ENCODE assay signal across 13 cellular contexts in the genomic region with DNA sequence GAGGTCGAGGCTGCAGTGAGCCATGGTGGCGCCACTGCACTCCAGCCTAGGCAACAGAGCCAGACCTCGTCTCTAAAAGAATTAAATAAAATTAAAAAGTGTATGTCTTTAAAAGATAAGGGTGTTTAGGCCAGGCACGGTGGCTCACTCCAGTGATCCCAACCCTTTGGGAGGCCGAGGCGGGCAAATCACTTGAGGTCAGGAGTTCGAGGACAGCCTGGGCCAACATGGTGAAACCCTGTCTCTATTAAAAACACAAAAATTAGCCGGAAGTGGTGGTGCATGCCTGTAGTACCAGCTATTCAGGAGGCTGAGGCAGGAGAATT. TPM values are rescaled to one million over a fixed set of nuclear protein-coding genes. Genes with fewer than 3 reads are reported as not detected.
DNase-seq lines count a peak whose midpoint lies in the region; ATAC-seq, FAIRE-seq and TF ChIP-seq lines count a peak whose summit lies in the region.
"Had no signal": no experiment of that assay in that cellular context is flagged by ENCODE, and none has a peak within 500 bp of the region (broad histone marks: within the 10 kb centered on the region; RNA-seq: fewer than 3 reads in every experiment).

No MANE protein-coding gene starts in this region.

- no peaks in the 10 kb centered on the region for H3K79me2 ChIP-seq in Karpas-422 (ENCODE audit: low read length)
- no peaks in the 10 kb centered on the region for H3K79me2 ChIP-seq in parathyroid adenoma

- no peaks in the 10 kb centered on the region for H3K9me2 ChIP-seq in Karpas-422 (replicated peaks; ENCODE audit: insufficient read depth, low read length)

- intact Hi-C loops in body of pancreas (cut with DNase I), result no loop called here

- H3K4me2 ChIP-seq in Karpas-422 (ENCODE audit: low read depth, low read length, poor library complexity, severe bottlenecking) (peak overlapping the region; percentile 72), parathyroid adenoma (ENCODE audit: low read length) (no peak overlapping the region)

- H3K4me1 ChIP-seq in Karpas-422 (ENCODE audit: low read length) (peaks cover 8% of the 10 kb centered on the region; the same call in 1 of the 2 replicates), parathyroid adenoma (no peaks in the 10 kb centered on the region), body of pancreas (peaks cover 9% of the 10 kb centered on the region)
- H3K4me1 ChIP-seq: foreskin keratinocyte had no signal

- ATAC-seq in body of pancreas, result no peak
- ATAC-seq in HG03139 (IDR thresholded peaks at IDR 0.05; ENCODE audit: unreplicated experiment), result no peak

- no peaks in the 10 kb centered on the region for H4K20me1 ChIP-seq in Karpas-422 (ENCODE audit: insufficient read depth, low read depth, low read length)

- H3K27me3 ChIP-seq in Karpas-422 (ENCODE audit: low read length), result no peaks in the 10 kb centered on the region; the same call in 1 of the 2 replicates
- no peaks in the 10 kb centered on the region for H3K27me3 ChIP-seq in parathyroid adenoma (ENCODE audit: control insufficient read depth, insufficient read depth, low read length)
- H3K27me3 ChIP-seq in body of pancreas, result peaks cover 0 to 16% of the 10 kb centered on the region in 2 donors
- H3K27me3 ChIP-seq: ovary had no signal

- TF ChIP-seq POLR2A in body of pancreas (IDR thresholded peaks at IDR 0.05), result no peak

- H3K9ac ChIP-seq in Karpas-422 (ENCODE audit: low read length), result peak overlapping the region; percentile 61
- H3K9ac ChIP-seq in parathyroid adenoma, result no peak overlapping the region

- no peak for DNase-seq in D721Med (ENCODE audit: insufficient read length, low spot score)
- DNase-seq in Karpas-422, result no peak
- DNase-seq in choroid plexus epithelial cell (ENCODE audit: low read depth), result no peak
- no peak for DNase-seq in body of pancreas
- no peak for DNase-seq in UCSD-AML1 (lab: John Stamatoyannopoulos, UW; ENCODE audit: unreplicated experiment)
- DNase-seq in urothelium cell line (ENCODE audit: low spot score), result no peak
- DNase-seq: cortex of kidney, foreskin keratinocyte, kidney glomerular epithelial cell, NCI-H774, ovary had no signal

- H2AFZ ChIP-seq in Karpas-422 (ENCODE audit: low read length) (no peak overlapping the region), parathyroid adenoma (peak overlapping the region; percentile 76)

- H3K4me3 ChIP-seq in Karpas-422 (ENCODE audit: low read length) (peak overlapping the region; percentile 61; the same call in 1 of the 2 replicates), choroid plexus epithelial cell (ENCODE audit: low read depth, low read length) (no peak overlapping the region), parathyroid adenoma (ENCODE audit: low read depth, low read length) (no peak overlapping the region), body of pancreas (peak overlapping the region in 1 of 2 donors; percentile 17)
- H3K4me3 ChIP-seq: ovary had no signal

- FAIRE-seq in D721Med (lab: Jason Lieb, UNC) (no peak), urothelium cell line (lab: Jason Lieb, UNC) (no peak)

- H3K36me3 ChIP-seq in Karpas-422 (ENCODE audit: insufficient read depth, low read length) (no peaks in the 10 kb centered on the region), parathyroid adenoma (ENCODE audit: control insufficient read depth, insufficient read depth, low read length) (no peaks in the 10 kb centered on the region), body of pancreas (replicated peaks in 1 of 2; ENCODE audit: insufficient read depth in 1 of 2, low read depth in 2 of 2) (no peaks in the 10 kb centered on the region)
- H3K36me3 ChIP-seq: ovary had no signal

- no peaks in the 10 kb centered on the region; the same call in 1 of the 2 replicates for H3K9me3 ChIP-seq in Karpas-422 (ENCODE audit: low read length)
- no peaks in the 10 kb centered on the region for H3K9me3 ChIP-seq in parathyroid adenoma (ENCODE audit: control insufficient read depth, low read length)
- H3K9me3 ChIP-seq in body of pancreas, result no peaks in the 10 kb centered on the region
- H3K9me3 ChIP-seq: ovary had no signal

- 27 to 30% methylated on average over 8 of the region's 8 CpGs for WGBS in body of pancreas, 2 donors

- H3K27ac ChIP-seq in Karpas-422 (ENCODE audit: low read length), result no peak overlapping the region
- no peak overlapping the region for H3K27ac ChIP-seq in parathyroid adenoma
- H3K27ac ChIP-seq in body of pancreas, result no peak overlapping the region
- H3K27ac ChIP-seq: foreskin keratinocyte, ovary had no signal

- TF ChIP-seq CTCF in D721Med (IDR thresholded peaks at IDR 0.05; ENCODE audit: insufficient read depth, missing control alignments) (peak; percentile 18), choroid plexus epithelial cell (conservative IDR thresholded peaks at IDR 0.05; ENCODE audit: low read depth, low read length) (peak; percentile 3), parathyroid adenoma (IDR thresholded peaks at IDR 0.05) (no peak), body of pancreas (IDR thresholded peaks at IDR 0.05) (no peak)

RNA-seq across cellular contexts. Expression of a gene that starts 7.5 kb away (rescaled TPM):
- total RNA-seq in Karpas-422 (2014; rRNA removed; shearing (Covaris generic); ENCODE audit: low replicate concordance), result 23.4 and 71.2 TPM in 2 replicates
- total RNA-seq in body of pancreas, result 10 to 100 TPM; 33.9 to 39.2 TPM

RNA-seq across cellular contexts. Expression of a gene that starts 21.1 kb away (rescaled TPM):
- 1.2 and 1.8 TPM in 2 replicates for total RNA-seq in Karpas-422 (2014; rRNA removed; shearing (Covaris generic); ENCODE audit: low replicate concordance)
- total RNA-seq in body of pancreas, result 1 to 10 TPM; 4.9 to 9.3 TPM

RNA-seq across cellular contexts. Expression of a gene that starts 26.5 kb away (rescaled TPM):
- 11.1 and 48.4 TPM in 2 replicates for total RNA-seq in Karpas-422 (2014; rRNA removed; shearing (Covaris generic); ENCODE audit: low replicate concordance)
- 10 to 100 TPM in 1 of 2 donors, 1 to 10 TPM in 1; 9.6 to 33.0 TPM for total RNA-seq in body of pancreas

RNA-seq across cellular contexts. Expression of a gene that starts 45.1 kb away (rescaled TPM):
- total RNA-seq in Karpas-422 (2014; rRNA removed; shearing (Covaris generic); ENCODE audit: low replicate concordance), result 0.72 and 1.2 TPM in 2 replicates
- total RNA-seq in body of pancreas, result 1 to 10 TPM; 3.3 to 4.9 TPM

RNA-seq across cellular contexts. Expression of a gene that starts 51.4 kb away (rescaled TPM):
- 3.7 and 3.8 TPM in 2 replicates for total RNA-seq in Karpas-422 (2014; rRNA removed; shearing (Covaris generic); ENCODE audit: low replicate concordance)
- total RNA-seq in body of pancreas, result 10 to 100 TPM; 13.2 to 14.5 TPM

Comparison
In these comparisons a context has a peak if more than half of its experiments do, and no peak if none do; other contexts are left out.
1. CTCF ChIP-seq: peak in D721Med (single experiment) and choroid plexus epithelial cell (single experiment); none in parathyroid adenoma (single experiment) and body of pancreas (0 of 7).